Comparison of ENCODE assay signal across 21 cellular contexts in the genomic region with DNA sequence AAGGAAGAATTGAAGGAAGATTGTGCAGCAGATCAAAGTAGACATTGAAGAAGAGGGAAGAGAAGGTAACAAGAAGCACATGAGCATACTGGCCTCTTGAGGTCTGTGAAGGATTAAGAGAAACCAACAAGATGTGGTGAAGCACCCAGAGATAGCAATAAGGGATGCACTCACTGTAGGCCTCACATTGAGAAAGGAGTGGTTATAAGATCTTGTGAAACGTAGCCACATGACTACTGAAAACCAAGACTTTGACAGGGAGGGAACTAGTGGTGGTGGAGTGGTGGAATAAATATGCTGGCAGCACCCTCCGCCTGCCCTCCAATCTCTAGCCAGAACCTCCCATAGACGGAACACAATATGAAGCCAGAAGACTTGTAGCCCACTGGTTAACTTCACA.
DNase-seq lines count a peak whose midpoint lies in the region; ATAC-seq and TF ChIP-seq lines count a peak whose summit lies in the region.
"Had no signal": no experiment of that assay in that cellular context is flagged by ENCODE, and none has a peak within 500 bp of the region (broad histone marks: within the 10 kb centered on the region; RNA-seq: fewer than 3 reads in every experiment).

No MANE protein-coding gene starts in this region.

- H3K4me3 ChIP-seq in OCI-LY3 (ENCODE audit: low read length) (no peak overlapping the region), Karpas-422 (ENCODE audit: low read length) (no peak overlapping the region)
- no peak overlapping the region for H3K4me3 ChIP-seq in CD8-positive, alpha-beta memory T cell (ENCODE audit: low read length)
- H3K4me3 ChIP-seq: SJSA1 had no signal

- H3K79me2 ChIP-seq in OCI-LY3 (ENCODE audit: low read length), result no peaks in the 10 kb centered on the region
- no peaks in the 10 kb centered on the region for H3K79me2 ChIP-seq in Karpas-422 (ENCODE audit: low read length)

- H3K27me3 ChIP-seq in OCI-LY3 (ENCODE audit: low read depth, low read length) (no peaks in the 10 kb centered on the region), Karpas-422 (ENCODE audit: low read length) (no peaks in the 10 kb centered on the region)
- no peaks in the 10 kb centered on the region for H3K27me3 ChIP-seq in CD8-positive, alpha-beta memory T cell (ENCODE audit: insufficient read depth, low read length, poor library complexity, severe bottlenecking)
- H3K27me3 ChIP-seq: SJSA1 had no signal

- CTCF ChIA-PET in CD8-positive, alpha-beta memory T cell (lab: Charles Lee), result no interaction called here

- ATAC-seq in GM21390 (IDR thresholded peaks at IDR 0.05; ENCODE audit: unreplicated experiment), result peak; percentile 49

- H4K20me1 ChIP-seq in OCI-LY3 (ENCODE audit: insufficient read depth, low read length) (no peaks in the 10 kb centered on the region), Karpas-422 (ENCODE audit: insufficient read depth, low read depth, low read length) (no peaks in the 10 kb centered on the region)

- H3K4me1 ChIP-seq in OCI-LY3 (ENCODE audit: low read length) (no peaks in the 10 kb centered on the region), Karpas-422 (ENCODE audit: low read length) (no peaks in the 10 kb centered on the region)
- H3K4me1 ChIP-seq in CD8-positive, alpha-beta memory T cell (ENCODE audit: insufficient read depth, low read length), result no peaks in the 10 kb centered on the region
- H3K4me1 ChIP-seq: SJSA1 had no signal

- peaks cover 0 to 3% of the 10 kb centered on the region in 2 donors for H3K27me3 Mint-ChIP-seq in CD8-positive, alpha-beta memory T cell
- H3K27me3 Mint-ChIP-seq: CD4-positive, alpha-beta T cell had no signal

- peaks cover 0 to 12% (median 7%) of the 10 kb centered on the region in 5 donors for H3K9me3 Mint-ChIP-seq in CD8-positive, alpha-beta memory T cell

- H3K4me2 ChIP-seq in OCI-LY3 (ENCODE audit: low read length), result no peak overlapping the region
- H3K4me2 ChIP-seq in Karpas-422 (ENCODE audit: low read depth, low read length, poor library complexity, severe bottlenecking), result no peak overlapping the region

- no peak overlapping the region for H3K4me3 Mint-ChIP-seq in CD8-positive, alpha-beta memory T cell
- H3K4me3 Mint-ChIP-seq: CD4-positive, alpha-beta T cell; T-helper 2 cell treated with Interferon-gamma antibody and Interleukin-4, amounts not matched to agents 5 μg/mL and 100 μg/mL, for 36 hours had no signal

- no peak overlapping the region for H3K27ac Mint-ChIP-seq in CD8-positive, alpha-beta memory T cell
- H3K27ac Mint-ChIP-seq: CD4-positive, alpha-beta T cell; T-helper 2 cell treated with Interferon-gamma antibody and Interleukin-4, amounts not matched to agents 5 μg/mL and 100 μg/mL, for 36 hours had no signal

- peak; percentile 30 for TF ChIP-seq CTCF in OCI-LY3 (IDR thresholded peaks at IDR 0.05; ENCODE audit: low read depth, low read length)

- H3K4me1 Mint-ChIP-seq in CD8-positive, alpha-beta memory T cell, result no peaks in the 10 kb centered on the region

- POLR2A ChIA-PET in CD8-positive, alpha-beta memory T cell (lab: Charles Lee), result no interaction called here

- H3K36me3 Mint-ChIP-seq in CD8-positive, alpha-beta memory T cell, result no peaks in the 10 kb centered on the region

- no peaks in the 10 kb centered on the region; the same call in 1 of the 2 replicates for H3K9me2 ChIP-seq in Karpas-422 (replicated peaks; ENCODE audit: insufficient read depth, low read length)

- no peak overlapping the region for H2AFZ ChIP-seq in OCI-LY3 (ENCODE audit: low read depth, low read length)
- H2AFZ ChIP-seq in Karpas-422 (ENCODE audit: low read length), result no peak overlapping the region

- no peaks in the 10 kb centered on the region for H3K36me3 ChIP-seq in OCI-LY3 (replicated peaks; ENCODE audit: low read depth, low read length)
- no peaks in the 10 kb centered on the region for H3K36me3 ChIP-seq in CD8-positive, alpha-beta memory T cell (ENCODE audit: insufficient read depth, low read length)
- H3K36me3 ChIP-seq in Karpas-422 (ENCODE audit: insufficient read depth, low read length), result no peaks in the 10 kb centered on the region
- H3K36me3 ChIP-seq: SJSA1 had no signal

- H3K27ac ChIP-seq in OCI-LY3 (ENCODE audit: low read length) (no peak overlapping the region), Karpas-422 (ENCODE audit: low read length) (no peak overlapping the region)
- no peak overlapping the region for H3K27ac ChIP-seq in CD8-positive, alpha-beta memory T cell (ENCODE audit: low read depth, low read length)
- H3K27ac ChIP-seq: SJSA1 had no signal

- peak; percentile 29 to 52 for DNase-seq in AML-193 (lab: John Stamatoyannopoulos, UW)
- DNase-seq in amniotic epithelial cell (ENCODE audit: low read depth), result peak; percentile 40
- DNase-seq in CD8-positive, alpha-beta memory T cell, result no peak
- DNase-seq in Karpas-422, result no peak
- no peak for DNase-seq in COLO829 (ENCODE audit: low spot score)
- DNase-seq in activated T-cell treated with anti-CD3 and anti-CD28 coated beads, Interleukin-2, amount 50 U/mL, for 48 hours, result no peak
- DNase-seq: Calu3; CD4-positive, alpha-beta T cell; DMS53; EL; HCEC 1CT; MM.1S; NCI-H1436 treated with DMSO at 0.1 percent for 48 hours; NCI-H2029 treated with DMSO at 0.1 percent for 48 hours; NCI-H2171; NCI-H446; NCI-H526 treated with DMSO at 0.1 percent for 48 hours had no signal

- H3K9ac ChIP-seq in OCI-LY3 (ENCODE audit: low read length), result no peak overlapping the region
- no peak overlapping the region for H3K9ac ChIP-seq in Karpas-422 (ENCODE audit: low read length)

- H3K9me3 ChIP-seq in OCI-LY3 (ENCODE audit: insufficient read depth, low read length) (no peaks in the 10 kb centered on the region), Karpas-422 (ENCODE audit: low read length) (no peaks in the 10 kb centered on the region; the same call in 1 of the 2 replicates)
- H3K9me3 ChIP-seq in CD8-positive, alpha-beta memory T cell (ENCODE audit: low read length), result no peaks in the 10 kb centered on the region
- H3K9me3 ChIP-seq: SJSA1 had no signal

Comparison
In these comparisons a context has a peak if more than half of its experiments do, and no peak if none do; other contexts are left out.
1. DNase-seq: peak in AML-193 (2 of 2) and amniotic epithelial cell (single experiment); none in CD8-positive, alpha-beta memory T cell (0 of 5), Karpas-422 (single experiment), COLO829 (single experiment) and activated T-cell treated with anti-CD3 and anti-CD28 coated beads, Interleukin-2, amount 50 U/mL, for 48 hours (0 of 2).